ENCODE assay signal across 8 cellular contexts in the genomic region with DNA sequence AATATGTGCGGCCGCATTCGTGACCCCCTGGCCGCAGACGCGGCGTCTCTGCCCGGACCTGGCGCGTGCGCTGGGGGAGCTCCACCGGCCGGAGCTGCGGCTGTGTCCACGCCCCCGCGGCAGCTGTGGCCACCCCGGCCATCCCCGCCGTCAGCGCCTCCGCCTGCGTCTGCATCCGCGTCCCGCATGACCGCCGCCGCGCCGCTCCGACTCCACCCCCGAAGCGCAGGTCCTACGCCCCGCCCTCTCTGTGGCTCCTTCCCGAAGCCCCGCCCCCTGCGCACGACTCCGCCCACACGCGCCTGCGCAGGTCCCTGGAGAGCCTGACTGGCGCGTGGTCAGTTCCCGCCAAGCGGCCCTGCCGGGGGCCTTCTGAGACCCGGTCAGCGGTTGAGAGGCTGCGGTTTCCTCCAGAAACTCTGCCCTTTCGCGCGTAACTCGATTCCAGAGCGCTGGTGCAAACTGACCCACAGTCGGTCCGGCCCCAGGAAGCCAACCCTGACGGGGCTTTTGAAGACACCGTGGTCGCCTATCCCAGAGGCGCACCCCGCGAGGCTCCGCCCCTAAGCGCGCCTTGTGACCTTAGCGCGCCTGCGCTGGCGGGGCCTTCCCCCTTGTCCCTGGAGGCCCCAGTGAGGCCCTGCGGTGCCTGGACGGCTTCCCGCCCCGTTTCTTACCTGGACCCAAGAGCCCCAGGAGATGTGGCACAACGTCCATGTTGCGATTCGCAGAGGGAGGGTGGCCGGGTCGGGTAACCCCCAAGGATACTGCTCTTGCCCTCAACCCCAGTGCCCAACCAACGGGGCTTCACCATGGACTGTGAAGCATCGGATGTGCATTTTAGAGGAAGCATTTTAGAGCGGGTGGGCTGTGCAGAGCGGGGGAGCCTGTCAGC. TPM values are rescaled to one million over a fixed set of nuclear protein-coding genes. Genes with fewer than 3 reads are reported as not detected.
A peak's percentile ranks its signal among the peaks of the same experiment; 100 is the strongest.
DNase-seq lines count a peak whose midpoint lies in the region; ATAC-seq and TF ChIP-seq lines count a peak whose summit lies in the region.

A gene with protein sequence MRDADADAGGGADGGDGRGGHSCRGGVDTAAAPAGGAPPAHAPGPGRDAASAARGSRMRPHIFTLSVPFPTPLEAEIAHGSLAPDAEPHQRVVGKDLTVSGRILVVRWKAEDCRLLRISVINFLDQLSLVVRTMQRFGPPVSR (minus strand): TSS at position 554 of the 895 bp plus-strand sequence. CDS start 366 bp downstream, at position 188.

- peak within 1 kb of the TSS; percentile 93 for H2AFZ ChIP-seq in IMR-90 (replicated peaks; ENCODE audit: low read length, poor library complexity)

- no peak within 1 kb of the TSS for H2BK15ac ChIP-seq in IMR-90 (ENCODE audit: low read depth, low read length)

- H3K27ac ChIP-seq in IMR-90 (ENCODE audit: insufficient read depth, low read length) (peak within 1 kb of the TSS; percentile 78), esophagus (ENCODE audit: low read depth in 2 of 2, low read length in 1 of 2) (peak within 1 kb of the TSS; percentile 66 to 83), muscle layer of duodenum (ENCODE audit: low read length) (no peak within 1 kb of the TSS)

- H4K91ac ChIP-seq in IMR-90 (ENCODE audit: insufficient read depth, low read depth, low read length), result peak within 1 kb of the TSS; percentile 28; the same call in 1 of the 2 replicates

- H3K4ac ChIP-seq in IMR-90 (ENCODE audit: low read depth, low read length), result peak within 1 kb of the TSS; percentile 64

- intact Hi-C loops in IMR-90 (cut with micrococcal nuclease), result no loop called here

- 0 out of 2 replicates have a peak within 1 kb of the TSS, but pooled peaks have one; percentile 14 for H3K18ac ChIP-seq in IMR-90 (ENCODE audit: low read depth, low read length)

- peak within 1 kb of the TSS; percentile 91 for H3K4me2 ChIP-seq in IMR-90 (ENCODE audit: low read depth, low read length)

- H3K4me3 ChIP-seq in IMR-90 (ENCODE audit: insufficient read depth, low read depth, low read length) (peak within 1 kb of the TSS; percentile 52), esophagus (ENCODE audit: low read depth in 1 of 2, low read length in 2 of 2) (peak within 1 kb of the TSS; percentile 37 to 56), muscle layer of duodenum (ENCODE audit: low read depth in 1 of 2, low read length in 2 of 2) (peak within 1 kb of the TSS; percentile 37 to 56)

- no peaks in the 10 kb centered on the region; the same call in 1 of the 2 replicates for H4K20me1 ChIP-seq in IMR-90 (ENCODE audit: insufficient read depth, low read length)

- ATAC-seq in GM21528 (IDR thresholded peaks at IDR 0.05; ENCODE audit: low FRiP score, unreplicated experiment), result peak; percentile 82
- ATAC-seq in IMR-90 (ENCODE audit: low read depth), result peak; percentile 95

- no peaks in the 10 kb centered on the region for H3K9me1 ChIP-seq in IMR-90 (ENCODE audit: insufficient read depth, low read length)

- peak within 1 kb of the TSS; percentile 60 for H2AK5ac ChIP-seq in IMR-90 (ENCODE audit: low read depth, low read length)

- peak within 1 kb of the TSS; percentile 82 to 89; a peak in 3 of 4 replicates for H4K8ac ChIP-seq in IMR-90 (ENCODE audit: low read depth in 2 of 2, low read length in 2 of 2)

- H3K79me1 ChIP-seq in IMR-90 (ENCODE audit: low read depth in 1 of 2, low read length in 2 of 2), result no peaks in the 10 kb centered on the region; a peak in 1 of 4 replicates

- H2BK5ac ChIP-seq in IMR-90 (ENCODE audit: low read depth, low read length, poor library complexity, severe bottlenecking), result peak within 1 kb of the TSS; percentile 18

- no peak within 1 kb of the TSS for H2BK20ac ChIP-seq in IMR-90 (ENCODE audit: low read depth, low read length)

- dilution Hi-C loops in IMR-90 (cut with HindIII; ENCODE audit: low sequenced_read_pairs, unreplicated experiment), result no loop called here

- peak within 1 kb of the TSS; percentile 82 for H2AK9ac ChIP-seq in IMR-90 (replicated peaks; ENCODE audit: low read depth, low read length, poor library complexity)

- WGBS in IMR-90 (ENCODE audit: extremely low coverage in 2 of 2, insufficient read length in 1 of 2), 2 experiments, result 31% methylated on average over 37 of the region's 85 CpGs; no CpG with 5 or more reads in 1 of the 2 experiments
- 4 to 40% methylated on average over 85 of the region's 85 CpGs for WGBS in esophagus, 2 donors

- no peak within 1 kb of the TSS; the same call in 1 of the 2 replicates for H3K56ac ChIP-seq in IMR-90 (ENCODE audit: extremely low read depth, insufficient read depth, low read length)

- in situ Hi-C loops in IMR-90 (cut with MboI; ENCODE audit: low sequenced_read_pairs), result no loop called here

- peak within 1 kb of the TSS; percentile 77; the same call in 1 of the 2 replicates for H2BK120ac ChIP-seq in IMR-90 (ENCODE audit: low read depth, low read length)

- H3K36me3 ChIP-seq in IMR-90 (ENCODE audit: control insufficient read depth, insufficient read depth, low read length), result peaks cover 3% of the 10 kb centered on the region; the same call in 1 of the 2 replicates
- H3K36me3 ChIP-seq in esophagus (ENCODE audit: control insufficient read depth in 2 of 2, insufficient read depth in 2 of 2, low read length in 1 of 2), result no peaks in the 10 kb centered on the region
- no peaks in the 10 kb centered on the region for H3K36me3 ChIP-seq in muscle layer of duodenum (ENCODE audit: control insufficient read depth in 1 of 2, insufficient read depth in 2 of 2, low read length in 2 of 2)

- H4K5ac ChIP-seq in IMR-90 (ENCODE audit: low read depth, low read length), result peak within 1 kb of the TSS; percentile 47

- POLR2A ChIA-PET in IMR-90 (lab: Charles Lee; ENCODE audit: unreplicated experiment), result interaction anchor here (0.6 to 0.8 kb wide), 2 partner anchors 12 to 81 kb away, joined by 3 read pairs; no protein-coding TSS in a partner anchor

- no TSS peak for BruUV-seq in IMR-90 (replicated peaks; lab: Mats Ljungman, UMichigan)

- DNase-seq in DMS 273 (lab: John Stamatoyannopoulos, UW; ENCODE audit: unreplicated experiment) (peak; percentile 93), IMR-90 (peak; percentile 84), OCI-M2 (lab: John Stamatoyannopoulos, UW; ENCODE audit: unreplicated experiment) (peak; percentile 57)
- peak; percentile 96 for DNase-seq in activated T-cell treated with anti-CD3 and anti-CD28 coated beads, Interleukin-2, amount 50 U/mL, for 1 hour
- DNase-seq in stimulated activated CD8-positive, alpha-beta memory T cell treated with anti-CD3 and anti-CD28 coated beads, Interleukin-7, amount 100 ng/mL, for 24 hours (ENCODE audit: low read depth), result peak; percentile 81

- peak within 1 kb of the TSS; percentile 80; the same call in 1 of the 2 replicates for H3K23ac ChIP-seq in IMR-90 (ENCODE audit: low read depth, low read length)

- CTCF ChIA-PET in IMR-90 (lab: Yijun Ruan, JAX), result no interaction called here

- TF ChIP-seq RAD21 in IMR-90 (IDR thresholded peaks at IDR 0.05; ENCODE audit: low read length), result no peak

- H3K4me1 ChIP-seq in IMR-90 (ENCODE audit: control insufficient read depth, insufficient read depth, low read length), result no peaks in the 10 kb centered on the region
- H3K4me1 ChIP-seq in esophagus (ENCODE audit: control insufficient read depth in 2 of 2, insufficient read depth in 2 of 2, low read length in 1 of 2), result no peaks in the 10 kb centered on the region
- H3K4me1 ChIP-seq in muscle layer of duodenum (ENCODE audit: control insufficient read depth in 1 of 2, insufficient read depth in 2 of 2, low read length in 2 of 2), result peaks cover 0 to 5% of the 10 kb centered on the region in 2 donors

- no peaks in the 10 kb centered on the region for H3K9me3 ChIP-seq in IMR-90 (ENCODE audit: control insufficient read depth, insufficient read depth, low read length)
- peaks cover 0 to 2% of the 10 kb centered on the region in 2 donors for H3K9me3 ChIP-seq in esophagus (ENCODE audit: control insufficient read depth in 2 of 2, insufficient read depth in 1 of 2, low read depth in 1 of 2, low read length in 1 of 2)
- H3K9me3 ChIP-seq in muscle layer of duodenum (ENCODE audit: control insufficient read depth in 1 of 2, low read length in 2 of 2), result no peaks in the 10 kb centered on the region

- H3K9ac ChIP-seq in IMR-90 (ENCODE audit: low read depth, low read length), result peak within 1 kb of the TSS; percentile 88

- no peak for TF ChIP-seq POLR2A in IMR-90 (IDR thresholded peaks at IDR 0.05; ENCODE audit: low read depth, low read length)

- H3K27me3 ChIP-seq in IMR-90 (ENCODE audit: control insufficient read depth, insufficient read depth, low read length) (no peaks in the 10 kb centered on the region), esophagus (ENCODE audit: control insufficient read depth in 1 of 2, insufficient read depth in 2 of 2, low read length in 2 of 2) (no peaks in the 10 kb centered on the region), muscle layer of duodenum (ENCODE audit: low read depth, low read length) (no peaks in the 10 kb centered on the region)

- peak within 1 kb of the TSS; percentile 44 for H3K14ac ChIP-seq in IMR-90 (replicated peaks; ENCODE audit: low read depth, low read length)

- TF ChIP-seq CTCF in IMR-90 (conservative IDR thresholded peaks at IDR 0.05; ENCODE audit: low read depth, low read length), result no peak

TF ChIP-seq in IMR-90, 13 proteins besides CTCF, POLR2A, EP300 and RAD21 (continues in another document):
- TF ChIP-seq, protein P1, sequence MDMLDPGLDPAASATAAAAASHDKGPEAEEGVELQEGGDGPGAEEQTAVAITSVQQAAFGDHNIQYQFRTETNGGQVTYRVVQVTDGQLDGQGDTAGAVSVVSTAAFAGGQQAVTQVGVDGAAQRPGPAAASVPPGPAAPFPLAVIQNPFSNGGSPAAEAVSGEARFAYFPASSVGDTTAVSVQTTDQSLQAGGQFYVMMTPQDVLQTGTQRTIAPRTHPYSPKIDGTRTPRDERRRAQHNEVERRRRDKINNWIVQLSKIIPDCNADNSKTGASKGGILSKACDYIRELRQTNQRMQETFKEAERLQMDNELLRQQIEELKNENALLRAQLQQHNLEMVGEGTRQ (IDR thresholded peaks at IDR 0.05; ENCODE audit: low read depth, low read length), result no peak; the same call in 1 of the 2 replicates
- TF ChIP-seq BHLHE40 (IDR thresholded peaks at IDR 0.05; ENCODE audit: low read depth, low read length) (peak; percentile 70), NFE2L2 (IDR thresholded peaks at IDR 0.05; ENCODE audit: low read depth, low read length) (no peak), MAZ (IDR thresholded peaks at IDR 0.05; ENCODE audit: borderline replicate concordance, low read depth, low read length) (no peak; the same call in 1 of the 2 replicates), RFX5 (IDR thresholded peaks at IDR 0.05; ENCODE audit: low read depth, low read length) (no peak), FOS (IDR thresholded peaks at IDR 0.05; ENCODE audit: low read depth, low read length) (no peak), RCOR1 (IDR thresholded peaks at IDR 0.05; ENCODE audit: insufficient replicate concordance, low read length) (no peak)

RNA-seq across cellular contexts. Expression of the gene that starts here (rescaled TPM):
- 3.6 and 6.4 TPM in 2 replicates for total RNA-seq in IMR-90 (2012; rRNA removed)
- polyA plus RNA-seq in IMR-90 (2012; rRNA removed) (14.8 and 17.6 TPM in 2 replicates), esophagus (10 to 100 TPM in 1 of 2 donors, 1 to 10 TPM in 1; 6.2 to 21.1 TPM)
- 20.2 and 29.9 TPM in 2 replicates for polyA plus RNA-seq in IMR-90 (2012; cell fraction: cytosol; rRNA removed)
- polyA plus RNA-seq in IMR-90 (2012; cell fraction: nucleus; rRNA removed; ENCODE audit: low replicate concordance), result 5.5 and 10.3 TPM in 2 replicates
